ENCODE assay signal across 11 cellular contexts in the genomic region with DNA sequence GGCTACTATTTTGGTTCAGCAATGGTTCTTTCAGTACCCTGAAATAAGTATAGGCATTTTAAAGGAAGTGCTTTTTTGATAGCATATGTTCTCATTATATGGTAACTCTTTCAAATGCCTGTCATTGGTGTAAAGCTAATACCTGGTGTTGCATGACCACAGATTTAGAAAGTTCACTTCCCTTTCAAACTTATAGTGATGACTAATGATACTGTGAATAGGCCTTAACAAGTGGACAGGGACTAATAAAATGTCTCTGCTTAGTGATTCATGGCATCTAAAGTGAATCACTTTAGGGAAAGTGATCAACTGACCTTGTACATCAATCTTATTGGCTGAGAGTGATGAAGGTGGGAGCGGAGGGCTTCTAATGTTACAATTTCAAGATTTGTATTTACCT. TPM values are rescaled to one million over a fixed set of nuclear protein-coding genes. Genes with fewer than 3 reads are reported as not detected.
DNase-seq lines count a peak whose midpoint lies in the region; ATAC-seq and TF ChIP-seq lines count a peak whose summit lies in the region.
"Had no signal": no experiment of that assay in that cellular context is flagged by ENCODE, and none has a peak within 500 bp of the region (broad histone marks: within the 10 kb centered on the region; RNA-seq: fewer than 3 reads in every experiment).

No MANE protein-coding gene starts in this region.

- peak; percentile 80 to 89 for DNase-seq in foreskin keratinocyte
- DNase-seq in chondrocyte (ENCODE audit: low spot score), result no peak
- no peak for DNase-seq in effector CD4-positive, alpha-beta T cell
- no peak for DNase-seq in stimulated activated CD4-positive, alpha-beta T cell treated with anti-CD3 and anti-CD28 coated beads, Interleukin-1b, Interleukin-23, amount 100 ng/mL, for 48 hours
- no peak for DNase-seq in inferior parietal cortex (ENCODE audit: extremely low spot score)
- DNase-seq: amniotic stem cell, GF-D8, thyroid gland had no signal

- H3K4me3 Mint-ChIP-seq in chondrocyte (ENCODE audit: unreplicated experiment), result no peak overlapping the region

- peak; percentile 98 for ATAC-seq in GM18499 (IDR thresholded peaks at IDR 0.05; ENCODE audit: insufficient read depth, unreplicated experiment)
- ATAC-seq in GM21619 (IDR thresholded peaks at IDR 0.05; ENCODE audit: unreplicated experiment), result peak; percentile 99
- ATAC-seq in HG03432 (IDR thresholded peaks at IDR 0.05; ENCODE audit: unreplicated experiment), result peak; percentile 97
- ATAC-seq in foreskin keratinocyte, result peak; percentile 98

- H3K36me3 Mint-ChIP-seq in chondrocyte (ENCODE audit: low read depth), result peaks cover 13% of the 10 kb centered on the region

- H3K27me3 ChIP-seq in foreskin keratinocyte, result no peaks in the 10 kb centered on the region
- H3K27me3 ChIP-seq: thyroid gland had no signal

- no peak overlapping the region for H3K27ac Mint-ChIP-seq in chondrocyte (ENCODE audit: unreplicated experiment)

- peaks cover 5% of the 10 kb centered on the region for H3K4me1 ChIP-seq in foreskin keratinocyte
- H3K4me1 ChIP-seq: thyroid gland had no signal

- H3K27ac ChIP-seq in foreskin keratinocyte, result peak overlapping the region; percentile 6
- H3K27ac ChIP-seq: thyroid gland had no signal

- H3K9me3 Mint-ChIP-seq in chondrocyte (ENCODE audit: low read depth), result no peaks in the 10 kb centered on the region

- H3K27me3 Mint-ChIP-seq in chondrocyte (ENCODE audit: low read depth), result no peaks in the 10 kb centered on the region

- TF ChIP-seq CTCF in foreskin keratinocyte (conservative IDR thresholded peaks at IDR 0.05), result no peak
- no peak for TF ChIP-seq CTCF in chondrocyte (IDR thresholded peaks at IDR 0.05)

- H3K4me1 Mint-ChIP-seq in chondrocyte (ENCODE audit: low read depth), result peaks cover 3% of the 10 kb centered on the region

RNA-seq across cellular contexts. Expression of a gene that starts 21.6 kb away (rescaled TPM):
- total RNA-seq in foreskin keratinocyte (43.8 and 46.3 TPM in 2 replicates), chondrocyte (34.6 to 41.5 TPM (median 38.2 TPM) in 3 replicates)
- 91.3 and 98.1 TPM in 2 replicates for polyA plus RNA-seq in foreskin keratinocyte

RNA-seq across cellular contexts. Expression of a gene that starts 24.5 kb away (rescaled TPM):
- total RNA-seq in foreskin keratinocyte (25.3 and 31.7 TPM in 2 replicates), chondrocyte (12.2 to 19.2 TPM (median 12.5 TPM) in 3 replicates)
- polyA plus RNA-seq in foreskin keratinocyte, result 6.1 and 9.0 TPM in 2 replicates

RNA-seq across cellular contexts. Expression of a gene that starts 51.1 kb away (rescaled TPM):
- total RNA-seq in foreskin keratinocyte, result 0.03 and 0.04 TPM in 2 replicates
- polyA plus RNA-seq in foreskin keratinocyte, result not detected in 2 replicates
- total RNA-seq in chondrocyte, result 0.07 TPM in 1 of 3 replicates, not detected in the others
- total RNA-seq: thyroid gland had no signal

Comparison
In these comparisons a context has a peak if more than half of its experiments do, and no peak if none do; other contexts are left out.
1. DNase-seq: peak in foreskin keratinocyte (2 of 2); none in chondrocyte (single experiment), effector CD4-positive, alpha-beta T cell (single experiment), stimulated activated CD4-positive, alpha-beta T cell treated with anti-CD3 and anti-CD28 coated beads, Interleukin-1b, Interleukin-23, amount 100 ng/mL, for 48 hours (single experiment) and inferior parietal cortex (single experiment).
2. Peak in every context shown above with its lines, with median percentiles within 50 percentile points of each other: ATAC-seq.